In the genomic region with DNA sequence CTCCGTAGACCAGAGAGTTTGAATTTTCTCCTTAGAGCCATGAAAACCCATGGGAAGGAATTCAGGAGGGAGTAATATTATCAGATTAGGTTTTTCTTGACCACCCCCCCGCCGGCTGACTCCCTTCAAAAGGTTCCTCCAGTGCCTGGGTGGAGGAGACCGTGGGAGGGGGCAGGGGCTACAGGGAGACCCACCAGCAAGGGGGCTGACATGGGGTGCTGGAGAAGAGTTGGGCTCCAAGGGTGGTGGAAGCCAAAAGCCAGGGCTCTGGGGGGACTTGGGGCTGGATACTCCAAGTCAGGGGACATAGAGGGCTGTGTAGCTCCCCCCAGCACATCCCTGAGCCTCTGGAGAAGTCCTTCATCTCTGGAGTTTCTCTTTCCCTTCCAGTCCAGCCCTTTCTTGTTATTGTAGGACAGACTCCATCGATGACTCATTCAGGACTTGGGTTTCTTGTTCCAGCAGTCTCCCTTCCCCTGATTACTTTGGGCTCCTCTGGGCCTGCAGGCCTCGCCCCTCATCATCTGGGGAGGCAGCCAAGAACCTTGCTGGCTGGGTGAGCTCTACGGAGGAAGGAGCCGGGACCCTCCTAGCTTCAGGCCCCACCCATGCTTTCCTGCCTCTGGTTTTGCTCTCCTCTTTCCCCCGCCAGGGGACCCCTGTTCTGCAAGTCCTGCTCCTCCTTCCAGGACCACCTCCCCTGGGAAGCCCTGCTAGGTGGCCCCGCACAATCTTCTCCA, we compare ENCODE assay signal across 9 cellular contexts. TPM values are rescaled to one million over a fixed set of nuclear protein-coding genes. Genes with fewer than 3 reads are reported as not detected.
A peak's percentile ranks its signal among the peaks of the same experiment; 100 is the strongest.
DNase-seq lines count a peak whose midpoint lies in the region; ATAC-seq and TF ChIP-seq lines count a peak whose summit lies in the region.
"Had no signal": no experiment of that assay in that cellular context is flagged by ENCODE, and none has a peak within 500 bp of the region (broad histone marks: within the 10 kb centered on the region; RNA-seq: fewer than 3 reads in every experiment).

No MANE protein-coding gene starts in this region.

- no peak for ATAC-seq in HG03196 (IDR thresholded peaks at IDR 0.05; ENCODE audit: unreplicated experiment)

- TF ChIP-seq POLR2A in esophagus squamous epithelium (IDR thresholded peaks at IDR 0.05) = no peak

- WGBS in esophagus squamous epithelium, 2 donors = 50 to 54% methylated on average over 9 of the region's 10 CpGs

- H3K4me1 ChIP-seq in esophagus squamous epithelium = peaks cover 13 to 42% (median 23%) of the 10 kb centered on the region in 3 donors

- no peaks in the 10 kb centered on the region for H3K36me3 ChIP-seq in esophagus squamous epithelium

- H3K9me3 ChIP-seq in esophagus squamous epithelium = no peaks in the 10 kb centered on the region

- H3K4me3 ChIP-seq in esophagus squamous epithelium = no peak overlapping the region

- no peak for TF ChIP-seq CTCF in esophagus squamous epithelium (IDR thresholded peaks at IDR 0.05)

- H3K27me3 ChIP-seq in esophagus squamous epithelium = no peaks in the 10 kb centered on the region

- intact Hi-C loops in esophagus squamous epithelium (cut with DNase I) = no loop called here

- DNase-seq in AG20443 (ENCODE audit: low spot score) = peak; percentile 89
- DNase-seq in RPMI7951 (ENCODE audit: low read depth) = peak; percentile 99
- DNase-seq in esophagus squamous epithelium (lab: John Stamatoyannopoulos, UW) = no peak
- peak; percentile 97 for DNase-seq in non-pigmented ciliary epithelial cell (ENCODE audit: low read depth)
- DNase-seq in cerebellar nuclear complex (lab: John Stamatoyannopoulos, UW) = no peak
- DNase-seq in occipital lobe (lab: John Stamatoyannopoulos, UW) = no peak
- no peak for DNase-seq in iPS-NIHi11 (ENCODE audit: low spot score)
- DNase-seq: SHP77 had no signal

- H3K27ac ChIP-seq in esophagus squamous epithelium = peak overlapping the region; percentile 19 to 76 (median 65)

RNA-seq across cellular contexts. Expression of a gene that starts 10.5 kb away (rescaled TPM):
- total RNA-seq in RPMI7951 (2014; rRNA removed; shearing (Covaris generic)) = 0.59 and 1.1 TPM in 2 replicates
- total RNA-seq in esophagus squamous epithelium (1 to 10 TPM in 1 of 4 donors, under 1 TPM in 3; 0.12 to 3.4 (median 0.39) TPM), occipital lobe (0.94 TPM)

RNA-seq across cellular contexts. Expression of a gene that starts 32.9 kb away (rescaled TPM):
- 0.24 and 0.29 TPM in 2 replicates for total RNA-seq in RPMI7951 (2014; rRNA removed; shearing (Covaris generic))
- total RNA-seq in esophagus squamous epithelium (under 1 TPM in 1 of 4 donors, not detected in 3; 0.26 TPM), occipital lobe (not detected)

Comparison
In these comparisons a context has a peak if more than half of its experiments do, and no peak if none do; other contexts are left out.
1. DNase-seq: peak in AG20443 (single experiment), RPMI7951 (single experiment) and non-pigmented ciliary epithelial cell (single experiment); none in esophagus squamous epithelium (single experiment), cerebellar nuclear complex (0 of 2), occipital lobe (single experiment) and iPS-NIHi11 (single experiment).